In genomic region chr1:40892354-40892753, GRCh38 we compare ENCODE assay signal across 31 cellular contexts.
"Had no signal": no experiment of that assay in that cellular context is flagged by ENCODE, and none has a peak within 500 bp of the region (broad histone marks: within the 10 kb centered on the region; RNA-seq: fewer than 3 reads in every experiment).

No MANE protein-coding gene starts in this region.

- ATAC-seq: activated CD8-positive, alpha-beta T cell treated with anti-CD3 and anti-CD28 coated beads for 36 hours; activated naive CD4-positive, alpha-beta T cell treated with anti-CD3 and anti-CD28 coated beads, Interleukin-2, amount 50 U/mL, for 72 hours; activated T-cell treated with anti-CD3 and anti-CD28 coated beads, Interleukin-2, amount 50 U/mL, for 4 hours; activated T-cell treated with anti-CD3 and anti-CD28 coated beads, Interleukin-2, amount 50 U/mL, for 72 hours; activated T-helper 17 cell treated with anti-CD3 and anti-CD28 coated beads, Interleukin-2, amount 50 U/mL, for 72 hours had no signal

- H3K4me3 ChIP-seq: adrenal gland had no signal

- H3K27me3 ChIP-seq: adrenal gland had no signal

- H3K4me1 ChIP-seq: adrenal gland had no signal

- DNase-seq: activated B cell treated with CpG ODN at 0.5 μM for 24 hours; activated CD4-positive, alpha-beta memory T cell treated with anti-CD3 and anti-CD28 coated beads for 36 hours; activated CD4-positive, alpha-beta T cell treated with anti-CD3 and anti-CD28 coated beads for 4 hours; activated CD4-positive, alpha-beta T cell treated with anti-CD3 and anti-CD28 coated beads, Interleukin-2, amount 10 ng/mL, durations not matched to agents 24 days and 14 days; activated CD4-positive, alpha-beta T cell treated with anti-CD3 and anti-CD28 coated beads, Interleukin-2, amount 50 U/mL, for 1 hour; activated CD4-positive, alpha-beta T cell treated with anti-CD3 and anti-CD28 coated beads, Interleukin-2, amount 50 U/mL, for 4 hours; activated CD4-positive, CD25-positive, alpha-beta regulatory T cell treated with anti-CD3 and anti-CD28 coated beads, Interleukin-2, amount 50 U/mL, for 72 hours; activated CD8-positive, alpha-beta memory T cell treated with anti-CD3 and anti-CD28 coated beads, Interleukin-2, amount 50 U/mL, for 4 hours; activated CD8-positive, alpha-beta T cell treated with anti-CD3 and anti-CD28 coated beads for 36 hours; activated effector memory CD4-positive, alpha-beta T cell treated with anti-CD3 and anti-CD28 coated beads, Interleukin-2, amount 50 U/mL, for 16 hours; activated gamma-delta T cell treated with Interleukin-2 at 50 U/mL for 16 hours; activated naive CD4-positive, alpha-beta T cell; activated naive CD4-positive, alpha-beta T cell treated with anti-CD3 and anti-CD28 coated beads for 36 hours; activated naive CD4-positive, alpha-beta T cell treated with anti-CD3 and anti-CD28 coated beads, Interleukin-2, amount 50 U/mL, for 16 hours; activated naive CD8-positive, alpha-beta T cell treated with anti-CD3 and anti-CD28 coated beads for 36 hours; activated T-cell treated with anti-CD3 and anti-CD28 coated beads for 4 hours; activated T-cell treated with anti-CD3 and anti-CD28 coated beads, Interleukin-2, amount 50 U/mL, for 1 hour; activated T-cell treated with anti-CD3 and anti-CD28 coated beads, Interleukin-2, amount 50 U/mL, for 4 hours; activated T-cell treated with anti-CD3 and anti-CD28 coated beads, Interleukin-2, amount 50 U/mL, for 72 hours; adrenal gland; amniotic stem cell; aorta; central memory CD4-positive, alpha-beta T cell; T-helper 1 cell; T-helper 2 cell; T-helper 9 cell had no signal

- H3K36me3 ChIP-seq: adrenal gland had no signal

- FAIRE-seq: astrocyte, TTC549 had no signal

- H3K27ac ChIP-seq: adrenal gland, VCaP had no signal
